21 cellular contexts compared by ENCODE assay signal in the genomic region with DNA sequence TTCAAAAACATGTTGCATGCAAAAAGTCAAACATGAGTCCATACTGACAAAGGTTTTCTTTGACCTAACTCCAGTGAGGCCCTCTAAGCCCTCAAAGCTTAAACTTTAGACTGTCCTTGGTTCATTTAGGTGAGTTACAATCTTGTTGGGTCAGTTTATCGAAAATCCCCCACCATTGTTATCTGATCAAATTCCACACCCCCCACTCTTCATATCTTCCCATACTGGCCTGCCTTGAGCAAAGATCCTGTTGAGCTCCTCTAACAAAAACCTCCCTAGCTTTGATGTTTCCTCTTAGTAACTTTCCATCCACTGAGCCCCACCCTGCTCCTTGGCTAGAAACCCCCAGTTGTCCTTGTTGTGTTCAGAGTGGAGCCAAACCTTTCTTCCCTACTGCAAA.
DNase-seq lines count a peak whose midpoint lies in the region; ATAC-seq and TF ChIP-seq lines count a peak whose summit lies in the region.
"Had no signal": no experiment of that assay in that cellular context is flagged by ENCODE, and none has a peak within 500 bp of the region (broad histone marks: within the 10 kb centered on the region; RNA-seq: fewer than 3 reads in every experiment).

No MANE protein-coding gene starts in this region.

- H3K27ac ChIP-seq in Karpas-422 (ENCODE audit: low read length) (no peak overlapping the region), subcutaneous abdominal adipose tissue (ENCODE audit: low read depth, low read length) (peak overlapping the region; percentile 11)
- H3K27ac ChIP-seq: BLaER1 had no signal

- peaks cover 33% of the 10 kb centered on the region for H3K4me1 Mint-ChIP-seq in Caco-2 (ENCODE audit: low read depth, unreplicated experiment)
- peaks cover 46% of the 10 kb centered on the region for H3K4me1 Mint-ChIP-seq in endothelial cell (ENCODE audit: unreplicated experiment)
- H3K4me1 Mint-ChIP-seq: CD14-positive monocyte; CD4-positive, alpha-beta memory T cell; CD4-positive, CD25-positive, alpha-beta regulatory T cell; CD8-positive, alpha-beta memory T cell had no signal

- TF ChIP-seq CTCF in Caco-2 (IDR thresholded peaks at IDR 0.05; ENCODE audit: insufficient read depth in 1 of 2, low read depth in 1 of 2, low read length in 1 of 2, severe bottlenecking in 1 of 2, unreplicated experiment in 1 of 2): no peak
- no peak for TF ChIP-seq CTCF in endothelial cell (IDR thresholded peaks at IDR 0.05; ENCODE audit: unreplicated experiment)
- TF ChIP-seq CTCF in GM10266 (IDR thresholded peaks at IDR 0.05; ENCODE audit: control insufficient read depth, insufficient read depth, low read depth, missing control alignments): no peak

- no peaks in the 10 kb centered on the region for H3K9me3 ChIP-seq in Caco-2
- H3K9me3 ChIP-seq in Karpas-422 (ENCODE audit: low read length): no peaks in the 10 kb centered on the region; the same call in 1 of the 2 replicates
- H3K9me3 ChIP-seq in subcutaneous abdominal adipose tissue (ENCODE audit: control insufficient read depth in 5 of 5, low read length in 5 of 5): no peaks in the 10 kb centered on the region
- H3K9me3 ChIP-seq: BE2C, BLaER1 had no signal

- DNase-seq in Caco-2 (peak; percentile 52 to 55), Karpas-422 (peak; percentile 14), endothelial cell (ENCODE audit: low spot score) (no peak), HK-2 (ENCODE audit: unreplicated experiment) (no peak), GM10266 (ENCODE audit: extremely low spot score) (no peak)
- DNase-seq: 8988T; ACHN; BE2C; C1 segment of cervical spinal cord; Calu3; CD4-positive, alpha-beta memory T cell; CD4-positive, CD25-positive, alpha-beta regulatory T cell; CD8-positive, alpha-beta memory T cell; COR-L47; DMS79 treated with DMSO at 0.1 percent for 48 hours; GF-D8 had no signal

- H3K9ac ChIP-seq in Karpas-422 (ENCODE audit: low read length) (no peak overlapping the region), subcutaneous abdominal adipose tissue (ENCODE audit: low read length in 5 of 5) (no peak overlapping the region)
- H3K9ac ChIP-seq: BLaER1 had no signal

- BruUV-seq in Caco-2 (replicated peaks; lab: Mats Ljungman, UMichigan): no TSS peak

- intact Hi-C loops in Caco-2 (cut with micrococcal nuclease; ENCODE audit: unreplicated experiment): loop anchor here (5.0 kb wide), 2 partner anchors 59 to 274 kb away; no protein-coding TSS in a partner anchor

- H3K4me2 ChIP-seq in Karpas-422 (ENCODE audit: low read depth, low read length, poor library complexity, severe bottlenecking): no peak overlapping the region
- H3K4me2 ChIP-seq: BLaER1 had no signal

- H3K9me3 Mint-ChIP-seq in Caco-2 (ENCODE audit: unreplicated experiment) (no peaks in the 10 kb centered on the region), endothelial cell (ENCODE audit: unreplicated experiment) (no peaks in the 10 kb centered on the region)

- H4K20me1 ChIP-seq in Karpas-422 (ENCODE audit: insufficient read depth, low read depth, low read length): no peaks in the 10 kb centered on the region
- H4K20me1 ChIP-seq: BLaER1 had no signal

- H3K4me3 Mint-ChIP-seq in Caco-2 (ENCODE audit: unreplicated experiment) (peak overlapping the region; percentile 14), endothelial cell (ENCODE audit: unreplicated experiment) (no peak overlapping the region)
- H3K4me3 Mint-ChIP-seq: CD14-positive monocyte; CD4-positive, alpha-beta memory T cell; CD4-positive, CD25-positive, alpha-beta regulatory T cell; CD8-positive, alpha-beta memory T cell had no signal

- ATAC-seq in GM21526 (IDR thresholded peaks at IDR 0.05; ENCODE audit: low FRiP score, unreplicated experiment): no peak
- ATAC-seq: GM12878 had no signal

- no peaks in the 10 kb centered on the region for H3K36me3 ChIP-seq in Caco-2 (ENCODE audit: control insufficient read depth, insufficient read depth, low read length)
- H3K36me3 ChIP-seq in Karpas-422 (ENCODE audit: insufficient read depth, low read length): no peaks in the 10 kb centered on the region
- H3K36me3 ChIP-seq in subcutaneous abdominal adipose tissue (ENCODE audit: control insufficient read depth in 5 of 5, insufficient read depth in 5 of 5, low read length in 5 of 5): no peaks in the 10 kb centered on the region
- H3K36me3 ChIP-seq: BE2C, BLaER1 had no signal

- H3K27me3 Mint-ChIP-seq in Caco-2 (ENCODE audit: insufficient read depth, unreplicated experiment) (no peaks in the 10 kb centered on the region), endothelial cell (ENCODE audit: unreplicated experiment) (peaks cover 4% of the 10 kb centered on the region)
- H3K27me3 Mint-ChIP-seq: CD4-positive, alpha-beta memory T cell; CD4-positive, CD25-positive, alpha-beta regulatory T cell had no signal

- POLR2A ChIA-PET in Caco-2 (lab: Charles Lee): interaction anchor here (0.6 kb wide), 1 partner anchor 142 kb away, joined by 6 read pairs; no protein-coding TSS in a partner anchor

- CTCF ChIA-PET in Caco-2 (lab: Charles Lee): interaction anchor here (1.0 to 1.4 kb wide), 3 partner anchors 99 to 254 kb away, joined by 3 read pairs; no protein-coding TSS in a partner anchor

- H3K27me3 ChIP-seq in Caco-2 (replicated peaks; ENCODE audit: control insufficient read depth, insufficient read depth, low read length) (no peaks in the 10 kb centered on the region), Karpas-422 (ENCODE audit: low read length) (no peaks in the 10 kb centered on the region), subcutaneous abdominal adipose tissue (ENCODE audit: control insufficient read depth in 5 of 5, insufficient read depth in 4 of 5, low read length in 5 of 5) (no peaks in the 10 kb centered on the region)
- H3K27me3 ChIP-seq: BE2C, BLaER1 had no signal

- H2AFZ ChIP-seq in Karpas-422 (ENCODE audit: low read length): no peak overlapping the region

- no peaks in the 10 kb centered on the region; the same call in 1 of the 2 replicates for H3K9me2 ChIP-seq in Karpas-422 (replicated peaks; ENCODE audit: insufficient read depth, low read length)

- H3K4me1 ChIP-seq in Caco-2 (peaks cover 64% of the 10 kb centered on the region), Karpas-422 (ENCODE audit: low read length) (no peaks in the 10 kb centered on the region), subcutaneous abdominal adipose tissue (ENCODE audit: control insufficient read depth in 5 of 5, insufficient read depth in 5 of 5, low read length in 5 of 5) (peaks cover 0 to 4% (median 0%) of the 10 kb centered on the region in 5 donors)
- H3K4me1 ChIP-seq: BE2C had no signal

- H3K36me3 Mint-ChIP-seq in Caco-2 (ENCODE audit: insufficient read depth, unreplicated experiment) (peaks cover 55% of the 10 kb centered on the region), endothelial cell (ENCODE audit: low read depth, unreplicated experiment) (no peaks in the 10 kb centered on the region)
- H3K36me3 Mint-ChIP-seq: CD14-positive monocyte; CD4-positive, alpha-beta memory T cell; CD4-positive, CD25-positive, alpha-beta regulatory T cell had no signal

- H3K27ac Mint-ChIP-seq in Caco-2 (ENCODE audit: unreplicated experiment) (peak overlapping the region; percentile 66), endothelial cell (ENCODE audit: unreplicated experiment) (peak overlapping the region; percentile 94)
- H3K27ac Mint-ChIP-seq: CD14-positive monocyte; CD4-positive, alpha-beta memory T cell; CD4-positive, CD25-positive, alpha-beta regulatory T cell; CD8-positive, alpha-beta memory T cell had no signal

- H3K79me2 ChIP-seq in Karpas-422 (ENCODE audit: low read length): no peaks in the 10 kb centered on the region

- H3K4me3 ChIP-seq in Caco-2 (ENCODE audit: low read depth, low read length) (no peak overlapping the region), Karpas-422 (ENCODE audit: low read length) (no peak overlapping the region), subcutaneous abdominal adipose tissue (ENCODE audit: low read depth in 1 of 5, low read length in 5 of 5) (no peak overlapping the region)
- H3K4me3 ChIP-seq: BLaER1, GM12878 had no signal

Comparison
In these comparisons a context has a peak if more than half of its experiments do, and no peak if none do; other contexts are left out.
1. DNase-seq: peak in Caco-2 (2 of 2) and Karpas-422 (single experiment); none in endothelial cell (single experiment), HK-2 (single experiment) and GM10266 (single experiment).